9 cellular contexts compared by ENCODE assay signal in the genomic region with DNA sequence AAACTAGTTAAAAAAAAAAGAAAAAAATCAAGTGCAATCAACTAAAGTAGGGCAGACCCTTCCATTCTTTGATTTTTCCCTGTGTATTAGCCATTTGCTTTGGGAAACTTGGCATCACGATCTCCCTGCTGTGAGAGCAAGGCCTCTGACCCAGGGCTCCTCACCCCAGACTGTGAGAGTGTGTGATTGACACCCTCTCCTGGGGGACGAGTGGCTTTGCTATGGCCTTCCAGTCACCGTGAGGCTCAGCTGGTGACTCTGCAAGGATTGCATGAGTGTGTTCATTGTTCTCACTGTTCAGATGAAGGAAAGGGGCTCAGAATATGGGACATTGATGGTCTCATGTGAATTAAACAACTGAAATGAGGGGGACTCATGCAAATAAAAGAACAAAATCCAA.
DNase-seq lines count a peak whose midpoint lies in the region; ATAC-seq, FAIRE-seq and TF ChIP-seq lines count a peak whose summit lies in the region.
"Had no signal": no experiment of that assay in that cellular context is flagged by ENCODE, and none has a peak within 500 bp of the region (broad histone marks: within the 10 kb centered on the region; RNA-seq: fewer than 3 reads in every experiment).

No MANE protein-coding gene starts in this region.

- peaks cover 31% of the 10 kb centered on the region for H3K36me3 ChIP-seq in BLaER1

- H3K9ac ChIP-seq in BLaER1, result no peak overlapping the region

- H3K27ac ChIP-seq in BLaER1, result no peak overlapping the region
- H3K27ac ChIP-seq: HL-60 had no signal

- peaks cover 8% of the 10 kb centered on the region; the same call in 1 of the 2 replicates for H3K27me3 ChIP-seq in BLaER1

- DNase-seq in choroid plexus epithelial cell (ENCODE audit: low read depth) (peak; percentile 30), GM12891 (ENCODE audit: insufficient read length, low spot score) (no peak)
- DNase-seq in activated CD8-positive, alpha-beta memory T cell treated with anti-CD3 and anti-CD28 coated beads, Interleukin-2, amount 10 ng/mL, durations not matched to agents 7 days and 5 days, result no peak
- DNase-seq in stimulated activated naive B cell treated with anti-CD40 and anti-IgM and Interleukin-4, amounts not matched to agents 10 μg/mL and 1 μg/mL and 100 μg/mL, for 72 hours, result no peak

- H3K4me2 ChIP-seq in BLaER1, result peak overlapping the region; percentile 69

- CTCF ChIA-PET in activated CD8-positive, alpha-beta memory T cell treated with anti-CD3 and anti-CD28 coated beads, Interleukin-2, amount 10 ng/mL, durations not matched to agents 7 days and 5 days (lab: Charles Lee), result interaction anchor here (0.6 kb wide), 1 partner anchor 211 kb away, joined by 5 read pairs; no protein-coding TSS in a partner anchor

- H4K20me1 ChIP-seq in BLaER1, result peaks cover 94% of the 10 kb centered on the region

- H3K4me1 ChIP-seq in BLaER1, result peaks cover 36% of the 10 kb centered on the region

- H3K9me3 Mint-ChIP-seq in nephron, result no peaks in the 10 kb centered on the region
- no peaks in the 10 kb centered on the region for H3K9me3 Mint-ChIP-seq in activated CD8-positive, alpha-beta memory T cell treated with anti-CD3 and anti-CD28 coated beads, Interleukin-2, amount 10 ng/mL, durations not matched to agents 7 days and 5 days (ENCODE audit: low read depth)
- no peaks in the 10 kb centered on the region for H3K9me3 Mint-ChIP-seq in stimulated activated naive B cell treated with anti-CD40 and anti-IgM and Interleukin-4, amounts not matched to agents 10 μg/mL and 1 μg/mL and 100 μg/mL, for 72 hours

- H3K4me3 ChIP-seq in BLaER1, result no peak overlapping the region
- no peak overlapping the region for H3K4me3 ChIP-seq in choroid plexus epithelial cell (ENCODE audit: low read depth, low read length)

- TF ChIP-seq CTCF in choroid plexus epithelial cell (conservative IDR thresholded peaks at IDR 0.05; ENCODE audit: low read depth, low read length) (no peak), nephron (IDR thresholded peaks at IDR 0.05; ENCODE audit: unreplicated experiment in 3 of 3) (no peak)

- TF ChIP-seq POLR2A in GM12891 (IDR thresholded peaks at IDR 0.05; ENCODE audit: low read depth, low read length), result no peak

- H3K4me1 Mint-ChIP-seq in nephron, result peaks cover 28% of the 10 kb centered on the region
- peaks cover 16% of the 10 kb centered on the region for H3K4me1 Mint-ChIP-seq in activated CD8-positive, alpha-beta memory T cell treated with anti-CD3 and anti-CD28 coated beads, Interleukin-2, amount 10 ng/mL, durations not matched to agents 7 days and 5 days
- H3K4me1 Mint-ChIP-seq in stimulated activated naive B cell treated with anti-CD40 and anti-IgM and Interleukin-4, amounts not matched to agents 10 μg/mL and 1 μg/mL and 100 μg/mL, for 72 hours, result peaks cover 27 to 34% of the 10 kb centered on the region in 2 donors

- H3K27me3 Mint-ChIP-seq in nephron (ENCODE audit: low read depth), result no peaks in the 10 kb centered on the region
- H3K27me3 Mint-ChIP-seq in activated CD8-positive, alpha-beta memory T cell treated with anti-CD3 and anti-CD28 coated beads, Interleukin-2, amount 10 ng/mL, durations not matched to agents 7 days and 5 days, result peaks cover 53% of the 10 kb centered on the region
- H3K27me3 Mint-ChIP-seq in stimulated activated naive B cell treated with anti-CD40 and anti-IgM and Interleukin-4, amounts not matched to agents 10 μg/mL and 1 μg/mL and 100 μg/mL, for 72 hours, result peaks cover 32 to 36% of the 10 kb centered on the region in 2 donors

- FAIRE-seq in GM12891 (lab: Jason Lieb, UNC), result no peak

- H3K9me3 ChIP-seq in BLaER1, result no peaks in the 10 kb centered on the region

- ATAC-seq in HG03354 (IDR thresholded peaks at IDR 0.05; ENCODE audit: poor library complexity, severe bottlenecking, unreplicated experiment) (peak; percentile 39), HG03342 (IDR thresholded peaks at IDR 0.05; ENCODE audit: unreplicated experiment) (no peak)
- no peak for ATAC-seq in activated CD8-positive, alpha-beta memory T cell treated with anti-CD3 and anti-CD28 coated beads, Interleukin-2, amount 10 ng/mL, durations not matched to agents 7 days and 5 days
- no peak for ATAC-seq in stimulated activated naive B cell treated with anti-CD40 and anti-IgM and Interleukin-4, amounts not matched to agents 10 μg/mL and 1 μg/mL and 100 μg/mL, for 72 hours (replicated peaks)

- peaks cover 20% of the 10 kb centered on the region for H3K36me3 Mint-ChIP-seq in nephron (ENCODE audit: low read depth)
- H3K36me3 Mint-ChIP-seq in activated CD8-positive, alpha-beta memory T cell treated with anti-CD3 and anti-CD28 coated beads, Interleukin-2, amount 10 ng/mL, durations not matched to agents 7 days and 5 days, result peaks cover 16% of the 10 kb centered on the region
- peaks cover 30 to 42% of the 10 kb centered on the region in 2 donors for H3K36me3 Mint-ChIP-seq in stimulated activated naive B cell treated with anti-CD40 and anti-IgM and Interleukin-4, amounts not matched to agents 10 μg/mL and 1 μg/mL and 100 μg/mL, for 72 hours

- no peak overlapping the region for H3K4me3 Mint-ChIP-seq in nephron
- no peak overlapping the region for H3K4me3 Mint-ChIP-seq in activated CD8-positive, alpha-beta memory T cell treated with anti-CD3 and anti-CD28 coated beads, Interleukin-2, amount 10 ng/mL, durations not matched to agents 7 days and 5 days
- no peak overlapping the region for H3K4me3 Mint-ChIP-seq in stimulated activated naive B cell treated with anti-CD40 and anti-IgM and Interleukin-4, amounts not matched to agents 10 μg/mL and 1 μg/mL and 100 μg/mL, for 72 hours

- peak overlapping the region; percentile 14 to 47 (median 16) for H3K27ac Mint-ChIP-seq in nephron
- H3K27ac Mint-ChIP-seq in activated CD8-positive, alpha-beta memory T cell treated with anti-CD3 and anti-CD28 coated beads, Interleukin-2, amount 10 ng/mL, durations not matched to agents 7 days and 5 days, result no peak overlapping the region
- H3K27ac Mint-ChIP-seq in stimulated activated naive B cell treated with anti-CD40 and anti-IgM and Interleukin-4, amounts not matched to agents 10 μg/mL and 1 μg/mL and 100 μg/mL, for 72 hours, result no peak overlapping the region

TF ChIP-seq in GM12891, 5 proteins besides CTCF, POLR2A, EP300 and RAD21:
- no peak for TF ChIP-seq POLR2AphosphoS5 (IDR thresholded peaks at IDR 0.05; ENCODE audit: low read depth, low read length)
- no peak for TF ChIP-seq SPI1 (IDR thresholded peaks at IDR 0.05; ENCODE audit: low read depth, low read length)
- TF ChIP-seq POU2F2 (IDR thresholded peaks at IDR 0.05; ENCODE audit: low read depth, low read length), result no peak
- TF ChIP-seq PAX5 (IDR thresholded peaks at IDR 0.05; ENCODE audit: insufficient read depth, low read length, severe bottlenecking), result no peak
- no peak for TF ChIP-seq TAF1 (IDR thresholded peaks at IDR 0.05; ENCODE audit: low read depth, low read length)

Comparison
In these comparisons a context has a peak if more than half of its experiments do, and no peak if none do; other contexts are left out.
1. H3K27ac Mint-ChIP-seq: peak in nephron (3 of 3); none in activated CD8-positive, alpha-beta memory T cell treated with anti-CD3 and anti-CD28 coated beads, Interleukin-2, amount 10 ng/mL, durations not matched to agents 7 days and 5 days (single experiment) and stimulated activated naive B cell treated with anti-CD40 and anti-IgM and Interleukin-4, amounts not matched to agents 10 μg/mL and 1 μg/mL and 100 μg/mL, for 72 hours (single experiment).